In genomic region chr9:2478421-2478820, GRCh38 we compare ENCODE assay signal across 18 cellular contexts.
A peak's percentile ranks its signal among the peaks of the same experiment; 100 is the strongest.
DNase-seq lines count a peak whose midpoint lies in the region; ATAC-seq, FAIRE-seq and TF ChIP-seq lines count a peak whose summit lies in the region.
"Had no signal": no experiment of that assay in that cellular context is flagged by ENCODE, and none has a peak within 500 bp of the region (broad histone marks: within the 10 kb centered on the region; RNA-seq: fewer than 3 reads in every experiment).

No MANE protein-coding gene starts in this region.

- no peak for TF ChIP-seq CTCF in lower leg skin (IDR thresholded peaks at IDR 0.05)

- H3K9me3 ChIP-seq in SJSA1 (replicated peaks), result no peaks in the 10 kb centered on the region

- H3K27me3 ChIP-seq in ACC112 (ENCODE audit: insufficient read depth, low read length) (no peaks in the 10 kb centered on the region), SJSA1 (replicated peaks) (no peaks in the 10 kb centered on the region)

- no peaks in the 10 kb centered on the region for H3K4me1 ChIP-seq in ACC112 (ENCODE audit: control insufficient read depth, insufficient read depth, low read length, unreplicated experiment)
- peaks cover 21% of the 10 kb centered on the region for H3K4me1 ChIP-seq in SJSA1 (replicated peaks)

- no peak overlapping the region for H2AFZ ChIP-seq in ACC112 (ENCODE audit: low read length, unreplicated experiment)
- H2AFZ ChIP-seq: PC-9 had no signal

- H3K36me3 ChIP-seq in ACC112 (ENCODE audit: insufficient read depth, low read length) (no peaks in the 10 kb centered on the region), SJSA1 (no peaks in the 10 kb centered on the region)

- WGBS in lower leg skin, 2 donors, result 78 to 80% methylated on average over 3 of the region's 3 CpGs

- no peak for FAIRE-seq in HTR-8/SVneo (lab: Jason Lieb, UNC)
- FAIRE-seq: D721Med had no signal

- no peak overlapping the region for H3K4me3 ChIP-seq in ACC112 (ENCODE audit: low read depth, low read length)
- no peak overlapping the region for H3K4me3 ChIP-seq in SJSA1
- H3K4me3 ChIP-seq in lower leg skin (ENCODE audit: low read depth, poor library complexity, severe bottlenecking), result no peak overlapping the region
- H3K4me3 ChIP-seq: PC-9 had no signal

- H3K27ac ChIP-seq in ACC112 (ENCODE audit: low read depth, low read length), result peak overlapping the region; percentile 49; the same call in 1 of the 2 replicates
- peak overlapping the region; percentile 42 for H3K27ac ChIP-seq in SJSA1
- H3K27ac ChIP-seq: HL-60, PC-9 had no signal

- no peaks in the 10 kb centered on the region for H3K79me2 ChIP-seq in ACC112 (ENCODE audit: control insufficient read depth, insufficient read depth, low read length, unreplicated experiment)

- intact Hi-C loops in lower leg skin (cut with DNase I; ENCODE audit: low total_unique reads), result no loop called here

- no peak for ATAC-seq in stimulated activated naive CD8-positive, alpha-beta T cell treated with anti-CD3 and anti-CD28 coated beads, Interleukin-15, Interleukin-2, amounts not matched to agents 100 U/mL and 50 U/mL, for 24 hours

- no peak for TF ChIP-seq POLR2A in lower leg skin (IDR thresholded peaks at IDR 0.05)

- DNase-seq in EH (ENCODE audit: low read depth) (peak; percentile 44), SJSA1 (ENCODE audit: low read depth in 1 of 2, low spot score in 2 of 2) (peak; percentile 14 to 40), left kidney (ENCODE audit: low read depth, low spot score) (peak; percentile 11), lower leg skin (ENCODE audit: low spot score in 2 of 2) (no peak), HTR-8/SVneo (ENCODE audit: insufficient read length, low spot score) (no peak)
- DNase-seq in stimulated activated naive CD8-positive, alpha-beta T cell treated with anti-CD3 and anti-CD28 coated beads, Interleukin-15, Interleukin-2, amounts not matched to agents 100 U/mL and 50 U/mL, for 24 hours, result no peak
- DNase-seq: CD4-positive, CD25-positive, alpha-beta regulatory T cell; NCI-H1092; NCI-H1417 treated with DMSO at 0.1 percent for 48 hours; NCI-H2029; NCI-H446; NCI-H82; NK-92 treated with Interleukin-12 subunit alpha and Interleukin-12 subunit beta, amount 100 ng/mL, for 24 hours; Right ventricle myocardium superior had no signal

Comparison
In these comparisons a context has a peak if more than half of its experiments do, and no peak if none do; other contexts are left out.
1. DNase-seq: peak in EH (single experiment), SJSA1 (2 of 2) and left kidney (single experiment); none in stimulated activated naive CD8-positive, alpha-beta T cell treated with anti-CD3 and anti-CD28 coated beads, Interleukin-15, Interleukin-2, amounts not matched to agents 100 U/mL and 50 U/mL, for 24 hours (single experiment), lower leg skin (0 of 2) and HTR-8/SVneo (single experiment).